ENCODE assay signal across 2 cellular contexts in genomic region chr1:12087797-12088314, GRCh38.
TF ChIP-seq lines count a peak whose summit lies in the region.

No MANE protein-coding gene starts in this region.

TF ChIP-seq in HepG2, 621 proteins besides CTCF, POLR2A, EP300 and RAD21 (continues in another document):
- no peak for TF ChIP-seq ZBTB3 (CRISPR knock-in tag; IDR thresholded peaks at IDR 0.05; ENCODE audit: borderline replicate concordance, low read depth)
- TF ChIP-seq PBX2 (CRISPR knock-in tag; IDR thresholded peaks at IDR 0.05): no peak
- TF ChIP-seq ZKSCAN1 (IDR thresholded peaks at IDR 0.05; ENCODE audit: low read length): no peak
- TF ChIP-seq ZNF670 (CRISPR knock-in tag; IDR thresholded peaks at IDR 0.05; ENCODE audit: borderline replicate concordance): no peak
- TF ChIP-seq ZNF260 (CRISPR knock-in tag; IDR thresholded peaks at IDR 0.05; ENCODE audit: borderline replicate concordance, low read depth): no peak
- TF ChIP-seq GTF2F1 (IDR thresholded peaks at IDR 0.05; ENCODE audit: low read length): no peak
- TF ChIP-seq FUBP1 (CRISPR knock-in tag; IDR thresholded peaks at IDR 0.05; ENCODE audit: borderline replicate concordance): no peak
- TF ChIP-seq ZNF333 (CRISPR knock-in tag; IDR thresholded peaks at IDR 0.05; ENCODE audit: borderline replicate concordance): no peak
- no peak for TF ChIP-seq HMG20A (CRISPR knock-in tag; IDR thresholded peaks at IDR 0.05; ENCODE audit: borderline replicate concordance)
- TF ChIP-seq KLF15 (CRISPR knock-in tag; IDR thresholded peaks at IDR 0.05; ENCODE audit: borderline replicate concordance): no peak
- TF ChIP-seq ZFP82 (CRISPR knock-in tag; IDR thresholded peaks at IDR 0.05; ENCODE audit: borderline replicate concordance): no peak
- TF ChIP-seq GABPA (IDR thresholded peaks at IDR 0.05; ENCODE audit: low read depth, low read length): no peak
- TF ChIP-seq GABPA (CRISPR knock-in tag; IDR thresholded peaks at IDR 0.05; ENCODE audit: low read depth): no peak
- no peak for TF ChIP-seq BCL3 (CRISPR knock-in tag; IDR thresholded peaks at IDR 0.05)
- no peak for TF ChIP-seq AKNA (CRISPR knock-in tag; IDR thresholded peaks at IDR 0.05; ENCODE audit: borderline replicate concordance)
- TF ChIP-seq UBTF (CRISPR knock-in tag; IDR thresholded peaks at IDR 0.05): no peak

TF ChIP-seq in GM23338, 12 proteins besides CTCF, POLR2A, EP300 and RAD21:
- TF ChIP-seq ETS1 (IDR thresholded peaks at IDR 0.05) (no peak), POLR2AphosphoS5 (IDR thresholded peaks at IDR 0.05; ENCODE audit: low read depth) (no peak), ZNF114 (CRISPR knock-in tag; IDR thresholded peaks at IDR 0.05) (no peak), EZH2 (IDR thresholded peaks at IDR 0.05; ENCODE audit: low read depth, unreplicated experiment) (no peak), STAT1 (IDR thresholded peaks at IDR 0.05; ENCODE audit: unreplicated experiment) (no peak), EZH2phosphoT487 (IDR thresholded peaks at IDR 0.05; ENCODE audit: unreplicated experiment) (no peak), REST (IDR thresholded peaks at IDR 0.05; ENCODE audit: unreplicated experiment) (no peak), JUNB (IDR thresholded peaks at IDR 0.05; ENCODE audit: unreplicated experiment) (no peak), ZNF462 (CRISPR knock-in tag; IDR thresholded peaks at IDR 0.05) (no peak), NANOG (IDR thresholded peaks at IDR 0.05; ENCODE audit: borderline replicate concordance) (no peak), ZNF331 (CRISPR knock-in tag; IDR thresholded peaks at IDR 0.05; ENCODE audit: low read depth) (no peak), CREB1 (CRISPR knock-in tag; IDR thresholded peaks at IDR 0.05; ENCODE audit: low read depth) (no peak)
